22 cellular contexts compared by ENCODE assay signal in genomic region chr20:36297656-36298055, GRCh38. TPM values are rescaled to one million over a fixed set of nuclear protein-coding genes. Genes with fewer than 3 reads are reported as not detected.
DNase-seq lines count a peak whose midpoint lies in the region; ATAC-seq and TF ChIP-seq lines count a peak whose summit lies in the region.
"Had no signal": no experiment of that assay in that cellular context is flagged by ENCODE, and none has a peak within 500 bp of the region (broad histone marks: within the 10 kb centered on the region; RNA-seq: fewer than 3 reads in every experiment).

No MANE protein-coding gene starts in this region.

- TF ChIP-seq POLR2A in sigmoid colon (IDR thresholded peaks at IDR 0.05) = no peak

- DNase-seq in GM10266 (ENCODE audit: extremely low spot score) (peak; percentile 2), RWPE2 (ENCODE audit: low spot score) (peak; percentile 47), neuronal stem cell (ENCODE audit: low spot score) (no peak), sigmoid colon (peak; percentile 17), SIG-M5 (lab: John Stamatoyannopoulos, UW) (no peak), DMS79 (lab: John Stamatoyannopoulos, UW) (no peak), NCI-H774 (lab: John Stamatoyannopoulos, UW) (no peak)
- DNase-seq: 8988T; ACHN; BE2C; C1 segment of cervical spinal cord; CD4-positive, alpha-beta memory T cell; CD4-positive, CD25-positive, alpha-beta regulatory T cell; CD8-positive, alpha-beta memory T cell; COR-L47; DMS 273 treated with DMSO at 0.1 percent for 48 hours; DMS153; DMS53; DMS79 treated with DMSO at 0.1 percent for 48 hours; GF-D8 had no signal

- H3K4ac ChIP-seq in neuronal stem cell (ENCODE audit: low read length) = no peak overlapping the region

- no peak overlapping the region for H3K4me2 ChIP-seq in neuronal stem cell (ENCODE audit: insufficient read depth, low read length, poor library complexity, severe bottlenecking)
- H3K4me2 ChIP-seq: BLaER1 had no signal

- H3K4me1 ChIP-seq in RWPE2 (ENCODE audit: insufficient read depth, poor library complexity, severe bottlenecking) (no peaks in the 10 kb centered on the region), neuronal stem cell (ENCODE audit: control insufficient read depth in 2 of 2, insufficient read depth in 1 of 2, low read depth in 1 of 2, low read length in 2 of 2) (no peaks in the 10 kb centered on the region), sigmoid colon (no peaks in the 10 kb centered on the region)
- H3K4me1 ChIP-seq: BE2C, BLaER1 had no signal

- no peak overlapping the region for H2BK15ac ChIP-seq in neuronal stem cell (ENCODE audit: low read length)

- H3K27me3 ChIP-seq in RWPE2 (ENCODE audit: insufficient read depth, poor library complexity, severe bottlenecking) (peaks cover 44% of the 10 kb centered on the region), neuronal stem cell (ENCODE audit: control insufficient read depth in 3 of 3, insufficient read depth in 3 of 3, low read depth in 1 of 3, low read length in 3 of 3) (peaks cover 0 to 60% (median 0%) of the 10 kb centered on the region in 3 experiments), sigmoid colon (peaks cover 7 to 47% (median 17%) of the 10 kb centered on the region in 3 donors)
- H3K27me3 ChIP-seq: BE2C had no signal

- H2BK5ac ChIP-seq in neuronal stem cell (ENCODE audit: low read length) = no peak overlapping the region

- no peak overlapping the region for H3K9ac ChIP-seq in neuronal stem cell (ENCODE audit: low read depth, low read length, poor library complexity)
- H3K9ac ChIP-seq: BLaER1 had no signal

- H3K18ac ChIP-seq in neuronal stem cell (ENCODE audit: low read length) = no peak overlapping the region

- no peaks in the 10 kb centered on the region for H3K9me3 ChIP-seq in RWPE2 (ENCODE audit: severe bottlenecking)
- peaks cover 0 to 2% of the 10 kb centered on the region in 2 donors for H3K9me3 ChIP-seq in neuronal stem cell (replicated peaks in 1 of 2; ENCODE audit: control insufficient read depth in 2 of 2, insufficient read depth in 1 of 2, low read depth in 1 of 2, low read length in 2 of 2)
- peaks cover 0 to 3% (median 0%) of the 10 kb centered on the region in 4 donors for H3K9me3 ChIP-seq in sigmoid colon
- H3K9me3 ChIP-seq: BE2C, BLaER1 had no signal

- no peak overlapping the region for H2AFZ ChIP-seq in neuronal stem cell (ENCODE audit: low read length)

- H3K14ac ChIP-seq in neuronal stem cell (ENCODE audit: low read length) = peak overlapping the region; percentile 42

- H3K4me3 ChIP-seq in RWPE2 (ENCODE audit: severe bottlenecking) (no peak overlapping the region), neuronal stem cell (ENCODE audit: low read length in 2 of 2) (no peak overlapping the region), sigmoid colon (no peak overlapping the region)
- H3K4me3 ChIP-seq: BLaER1, GM12878 had no signal

- no peak for TF ChIP-seq EP300 in sigmoid colon (IDR thresholded peaks at IDR 0.05)

- no peak overlapping the region for H3K23ac ChIP-seq in neuronal stem cell (ENCODE audit: low read depth, low read length, poor library complexity)

- TF ChIP-seq CTCF in GM10266 (IDR thresholded peaks at IDR 0.05; ENCODE audit: control insufficient read depth, insufficient read depth, low read depth, missing control alignments) (no peak), RWPE2 (IDR thresholded peaks at IDR 0.05; ENCODE audit: poor library complexity, severe bottlenecking) (no peak), sigmoid colon (IDR thresholded peaks at IDR 0.05) (no peak)

- no peak overlapping the region for H4K8ac ChIP-seq in neuronal stem cell (ENCODE audit: low read depth, low read length)

- H3K27ac ChIP-seq in RWPE2 (ENCODE audit: poor library complexity, severe bottlenecking) (no peak overlapping the region), neuronal stem cell (replicated peaks; ENCODE audit: low read length) (no peak overlapping the region), sigmoid colon (no peak overlapping the region)
- H3K27ac ChIP-seq: BLaER1 had no signal

- ATAC-seq in RWPE2 (ENCODE audit: low read depth) = no peak
- ATAC-seq: GM12878 had no signal

- no peaks in the 10 kb centered on the region for H3K79me1 ChIP-seq in neuronal stem cell (ENCODE audit: low read depth, low read length)

- H2BK12ac ChIP-seq in neuronal stem cell (ENCODE audit: low read length) = no peak overlapping the region

- WGBS in neuronal stem cell (ENCODE audit: extremely low coverage in 2 of 2, insufficient read length in 2 of 2, insufficient replicate concordance in 1 of 2), 2 donors = no CpG with 5 or more reads among the region's 5 CpGs
- 51 to 68% methylated on average over 5 of the region's 5 CpGs for WGBS in sigmoid colon, 2 donors

- no peak overlapping the region for H2BK120ac ChIP-seq in neuronal stem cell (ENCODE audit: low read depth, low read length)

- intact Hi-C loops in sigmoid colon (cut with DNase I) = no loop called here

- no peak overlapping the region for H4K91ac ChIP-seq in neuronal stem cell (ENCODE audit: low read depth, low read length, poor library complexity)

- H2AK5ac ChIP-seq in neuronal stem cell (ENCODE audit: low read depth, low read length) = no peak overlapping the region

- H3K36me3 ChIP-seq in RWPE2 (ENCODE audit: low read depth) (no peaks in the 10 kb centered on the region), neuronal stem cell (replicated peaks in 1 of 2; ENCODE audit: control insufficient read depth in 2 of 2, insufficient read depth in 2 of 2, low read length in 2 of 2) (no peaks in the 10 kb centered on the region), sigmoid colon (no peaks in the 10 kb centered on the region)
- H3K36me3 ChIP-seq: BE2C, BLaER1 had no signal

RNA-seq across cellular contexts. Expression of gene DLGAP4, which starts 8.5 kb away (rescaled TPM):
- 98.6 TPM for polyA plus RNA-seq in neuronal stem cell (2013, experiment 1 of 2)
- polyA plus RNA-seq in neuronal stem cell (2013, experiment 2 of 2) = 99.8 TPM
- total RNA-seq in sigmoid colon = 10 to 100 TPM; 21.0 to 60.7 (median 37.5) TPM
- polyA plus RNA-seq in sigmoid colon = 10 to 100 TPM; 21.7 to 36.9 (median 23.4) TPM

Comparison
In these comparisons a context has a peak if more than half of its experiments do, and no peak if none do; other contexts are left out.
1. DNase-seq: peak in GM10266 (single experiment), RWPE2 (single experiment) and sigmoid colon (single experiment); none in neuronal stem cell (single experiment), SIG-M5 (single experiment), DMS79 (single experiment) and NCI-H774 (single experiment).